Comparison of ENCODE assay signal across 9 cellular contexts in genomic region chr7:135980665-135981180, GRCh38. TPM values are rescaled to one million over a fixed set of nuclear protein-coding genes. Genes with fewer than 3 reads are reported as not detected.
DNase-seq lines count a peak whose midpoint lies in the region; ATAC-seq and TF ChIP-seq lines count a peak whose summit lies in the region.
"Had no signal": no experiment of that assay in that cellular context is flagged by ENCODE, and none has a peak within 500 bp of the region (broad histone marks: within the 10 kb centered on the region; RNA-seq: fewer than 3 reads in every experiment).

No MANE protein-coding gene starts in this region.

- peaks cover 54% of the 10 kb centered on the region for H3K4me1 Mint-ChIP-seq in activated CD4-positive, alpha-beta T cell treated with anti-CD3 and anti-CD28 coated beads for 36 hours

- CTCF ChIA-PET in activated CD4-positive, alpha-beta T cell treated with anti-CD3 and anti-CD28 coated beads for 36 hours (lab: Charles Lee): interaction anchor here (1.0 kb wide), 1 partner anchor 29 kb away, joined by 3 read pairs; no protein-coding TSS in a partner anchor

- WGBS in esophagus squamous epithelium, 2 donors: 32 to 43% methylated on average over 3 of the region's 3 CpGs

- POLR2A ChIA-PET in activated CD4-positive, alpha-beta T cell treated with anti-CD3 and anti-CD28 coated beads for 36 hours (lab: Charles Lee): no interaction called here

- peak overlapping the region in 2 of 4 donors; percentile 6 to 47 for H3K4me3 ChIP-seq in esophagus squamous epithelium
- H3K4me3 ChIP-seq: pancreas had no signal

- H3K36me3 ChIP-seq in esophagus squamous epithelium: no peaks in the 10 kb centered on the region
- H3K36me3 ChIP-seq: pancreas had no signal

- no peaks in the 10 kb centered on the region for H3K9me3 ChIP-seq in esophagus squamous epithelium
- H3K9me3 ChIP-seq: pancreas had no signal

- H3K27me3 Mint-ChIP-seq in activated CD4-positive, alpha-beta T cell treated with anti-CD3 and anti-CD28 coated beads for 36 hours: no peaks in the 10 kb centered on the region

- H3K36me3 Mint-ChIP-seq in activated CD4-positive, alpha-beta T cell treated with anti-CD3 and anti-CD28 coated beads for 36 hours (ENCODE audit: low read depth): peaks cover 4% of the 10 kb centered on the region

- peak; percentile 81 for ATAC-seq in GM19455 (IDR thresholded peaks at IDR 0.05; ENCODE audit: unreplicated experiment)
- ATAC-seq in HG03521 (IDR thresholded peaks at IDR 0.05; ENCODE audit: unreplicated experiment): peak; percentile 76
- peak; percentile 63 for ATAC-seq in activated CD4-positive, alpha-beta T cell treated with anti-CD3 and anti-CD28 coated beads for 36 hours
- ATAC-seq: pancreas had no signal

- H3K4me1 ChIP-seq in esophagus squamous epithelium: peaks cover 3 to 42% (median 6%) of the 10 kb centered on the region in 3 donors

- H3K4me3 Mint-ChIP-seq in activated CD4-positive, alpha-beta T cell treated with anti-CD3 and anti-CD28 coated beads for 36 hours: peak overlapping the region; percentile 70

- peak overlapping the region; percentile 83 for H3K27ac Mint-ChIP-seq in activated CD4-positive, alpha-beta T cell treated with anti-CD3 and anti-CD28 coated beads for 36 hours

- TF ChIP-seq CTCF in esophagus squamous epithelium (IDR thresholded peaks at IDR 0.05): no peak

- intact Hi-C loops in activated CD4-positive, alpha-beta T cell treated with anti-CD3 and anti-CD28 coated beads for 36 hours (cut with DNase I, micrococcal nuclease): loop anchor here in 1 of 2 experiments (1.0 to 5.0 kb wide), 3 partner anchors 14 to 318 kb away; partner anchors contain the start of gene STMP1
- intact Hi-C loops in esophagus squamous epithelium (cut with DNase I): no loop called here

- no peaks in the 10 kb centered on the region for H3K9me3 Mint-ChIP-seq in activated CD4-positive, alpha-beta T cell treated with anti-CD3 and anti-CD28 coated beads for 36 hours (ENCODE audit: low read depth)

- no peaks in the 10 kb centered on the region for H3K27me3 ChIP-seq in esophagus squamous epithelium
- H3K27me3 ChIP-seq: pancreas had no signal

- TF ChIP-seq POLR2A in esophagus squamous epithelium (IDR thresholded peaks at IDR 0.05): peak in 1 of 4 donors; percentile 22

- H3K27ac ChIP-seq in esophagus squamous epithelium: peak overlapping the region; percentile 65 to 82 (median 71)

- peak; percentile 81 to 82 for DNase-seq in AML-193 (lab: John Stamatoyannopoulos, UW)
- DNase-seq in activated CD4-positive, alpha-beta T cell treated with anti-CD3 and anti-CD28 coated beads for 36 hours: peak; percentile 61
- DNase-seq in esophagus squamous epithelium (lab: John Stamatoyannopoulos, UW): peak; percentile 14
- DNase-seq in stimulated activated CD4-positive, alpha-beta T cell treated with anti-CD3 and anti-CD28 coated beads, Interleukin-4, amount 100 ng/mL, for 24 hours: peak; percentile 59
- no peak for DNase-seq in NCI-H146 (lab: John Stamatoyannopoulos, UW)
- no peak for DNase-seq in NCI-H510A (lab: John Stamatoyannopoulos, UW)

RNA-seq across cellular contexts. Expression of gene MTPN, which starts 3.6 kb away (rescaled TPM):
- total RNA-seq in activated CD4-positive, alpha-beta T cell treated with anti-CD3 and anti-CD28 coated beads for 36 hours: 100 to 1,000 TPM; 123 to 136 TPM
- total RNA-seq in esophagus squamous epithelium: 100 to 1,000 TPM; 100 to 182 (median 145) TPM

Comparison
In these comparisons a context has a peak if more than half of its experiments do, and no peak if none do; other contexts are left out.
1. DNase-seq: peak in AML-193 (2 of 2), activated CD4-positive, alpha-beta T cell treated with anti-CD3 and anti-CD28 coated beads for 36 hours (single experiment), esophagus squamous epithelium (single experiment) and stimulated activated CD4-positive, alpha-beta T cell treated with anti-CD3 and anti-CD28 coated beads, Interleukin-4, amount 100 ng/mL, for 24 hours (single experiment); none in NCI-H146 (single experiment) and NCI-H510A (single experiment).
2. Peak in every context shown above with its lines, with median percentiles within 50 percentile points of each other: ATAC-seq.